8 cellular contexts compared by ENCODE assay signal in genomic region chr17:40341808-40342574, GRCh38. TPM values are rescaled to one million over a fixed set of nuclear protein-coding genes. Genes with fewer than 3 reads are reported as not detected.
DNase-seq lines count a peak whose midpoint lies in the region; ATAC-seq and TF ChIP-seq lines count a peak whose summit lies in the region.

No MANE protein-coding gene starts in this region.

- 0 to 4% methylated on average over 42 to 63 of the region's 63 CpGs for WGBS in lung, 2 donors
- WGBS in testis, 2 donors = 0 to 1% methylated on average over 17 to 44 of the region's 63 CpGs

- peak overlapping the region; percentile 48; the same call in 1 of the 2 replicates for H3K4me3 ChIP-seq in GM12865 (ENCODE audit: low read depth, low read length)
- H3K4me3 ChIP-seq in RWPE2 (ENCODE audit: severe bottlenecking) = peak overlapping the region; percentile 37
- H3K4me3 ChIP-seq in lung = peak overlapping the region; percentile 62
- H3K4me3 ChIP-seq in testis = peak overlapping the region; percentile 74 to 83

- H3K36me3 ChIP-seq in RWPE2 (ENCODE audit: low read depth) = peaks cover 7% of the 10 kb centered on the region; the same call in 1 of the 2 replicates
- H3K36me3 ChIP-seq in lung (ENCODE audit: control insufficient read depth in 2 of 2, insufficient read depth in 2 of 2, low read length in 2 of 2) = no peaks in the 10 kb centered on the region
- no peaks in the 10 kb centered on the region for H3K36me3 ChIP-seq in testis (ENCODE audit: low read depth, missing control alignments)

- H3K9me3 ChIP-seq in RWPE2 (ENCODE audit: severe bottlenecking) = no peaks in the 10 kb centered on the region
- no peaks in the 10 kb centered on the region for H3K9me3 ChIP-seq in lung (ENCODE audit: control insufficient read depth in 2 of 2, insufficient read depth in 1 of 2, low read length in 1 of 2)
- H3K9me3 ChIP-seq in testis = no peaks in the 10 kb centered on the region

- intact Hi-C loops in testis (cut with DNase I; ENCODE audit: low total_unique reads) = no loop called here

- TF ChIP-seq POLR2A in testis (IDR thresholded peaks at IDR 0.05) = no peak

- no peak for TF ChIP-seq CTCF in GM12865 (IDR thresholded peaks at IDR 0.05; ENCODE audit: insufficient read depth, low read depth, low read length, missing control alignments)
- TF ChIP-seq CTCF in RWPE2 (IDR thresholded peaks at IDR 0.05; ENCODE audit: poor library complexity, severe bottlenecking) = no peak
- TF ChIP-seq CTCF in lung (IDR thresholded peaks at IDR 0.05; ENCODE audit: control extremely low read depth, extremely low read depth) = no peak
- TF ChIP-seq CTCF in testis (IDR thresholded peaks at IDR 0.05) = no peak

- H3K4me1 ChIP-seq in RWPE2 (ENCODE audit: insufficient read depth, poor library complexity, severe bottlenecking) (peaks cover 37% of the 10 kb centered on the region), lung (ENCODE audit: control insufficient read depth in 2 of 2, insufficient read depth in 2 of 2, low read length in 2 of 2) (peaks cover 19 to 38% of the 10 kb centered on the region in 2 donors), testis (peaks cover 80% of the 10 kb centered on the region)

- H3K27ac ChIP-seq in RWPE2 (ENCODE audit: poor library complexity, severe bottlenecking) (peak overlapping the region; percentile 88), lung (ENCODE audit: low read depth in 1 of 2, low read length in 1 of 2) (peak overlapping the region; percentile 93 to 95), testis (peak overlapping the region; percentile 83 to 97)

- peak; percentile 82 for DNase-seq in 8988T
- DNase-seq in GM12865 (ENCODE audit: low read depth) = no peak
- no peak for DNase-seq in RWPE2 (ENCODE audit: low spot score)
- peak; percentile 26 for DNase-seq in effector CD8-positive, alpha-beta T cell (lab: John Stamatoyannopoulos, UW)
- peak; percentile 84 for DNase-seq in lung (ENCODE audit: low spot score)
- peak; percentile 84 for DNase-seq in testis
- DNase-seq in stimulated activated CD4-positive, alpha-beta T cell treated with anti-CD3 and anti-CD28 coated beads, Interleukin-4, amount 100 ng/mL, for 24 hours = no peak

- H3K27me3 ChIP-seq in RWPE2 (ENCODE audit: insufficient read depth, poor library complexity, severe bottlenecking) = no peaks in the 10 kb centered on the region
- H3K27me3 ChIP-seq in lung (ENCODE audit: control insufficient read depth, insufficient read depth) = no peaks in the 10 kb centered on the region
- no peaks in the 10 kb centered on the region for H3K27me3 ChIP-seq in testis

- ATAC-seq in RWPE2 (ENCODE audit: low read depth) (peak; percentile 52), lung (ENCODE audit: insufficient read depth, low FRiP score) (peak; percentile 62), GM21447 (IDR thresholded peaks at IDR 0.05; ENCODE audit: unreplicated experiment) (no peak)

RNA-seq across cellular contexts. Expression of gene GJD3, which starts 22.5 kb away (rescaled TPM):
- total RNA-seq in lung (1 to 10 TPM in 1 of 2 donors, not detected in 1; 3.6 TPM), testis (1 to 10 TPM; 2.1 to 2.6 TPM)
- polyA plus RNA-seq in lung (1 to 10 TPM in 1 of 2 donors, under 1 TPM in 1; 0.53 to 1.4 TPM), testis (ENCODE audit: insufficient read depth, low read depth, low replicate concordance) (not detected)

RNA-seq across cellular contexts. Expression of gene RARA, which starts 33.0 kb away (rescaled TPM):
- total RNA-seq in lung (10 to 100 TPM; 36.4 to 75.3 TPM), testis (10 to 100 TPM; 65.5 to 66.0 TPM)
- polyA plus RNA-seq in lung (10 to 100 TPM; 49.8 to 51.7 TPM), testis (ENCODE audit: insufficient read depth, low read depth, low replicate concordance) (49.8 TPM)

RNA-seq across cellular contexts. Expression of gene CDC6, which starts 54.3 kb away (rescaled TPM):
- total RNA-seq in lung = 1 to 10 TPM; 5.5 to 5.7 TPM
- polyA plus RNA-seq in lung = 1 to 10 TPM; 3.3 to 6.0 TPM
- 10 to 100 TPM; 12.4 to 22.8 TPM for total RNA-seq in testis
- 14.7 TPM for polyA plus RNA-seq in testis (ENCODE audit: insufficient read depth, low read depth, low replicate concordance)

Comparison
In these comparisons a context has a peak if more than half of its experiments do, and no peak if none do; other contexts are left out.
1. DNase-seq: peak in 8988T (single experiment), effector CD8-positive, alpha-beta T cell (single experiment), lung (single experiment) and testis (single experiment); none in GM12865 (single experiment), RWPE2 (single experiment) and stimulated activated CD4-positive, alpha-beta T cell treated with anti-CD3 and anti-CD28 coated beads, Interleukin-4, amount 100 ng/mL, for 24 hours (single experiment).
2. Peak in every context shown above with its lines, with median percentiles within 50 percentile points of each other: H3K4me3 ChIP-seq and H3K27ac ChIP-seq.